8 cellular contexts compared by ENCODE assay signal in genomic region chr10:99630439-99630838, GRCh38. TPM values are rescaled to one million over a fixed set of nuclear protein-coding genes. Genes with fewer than 3 reads are reported as not detected.
DNase-seq lines count a peak whose midpoint lies in the region; ATAC-seq and TF ChIP-seq lines count a peak whose summit lies in the region.

No MANE protein-coding gene starts in this region.

- TF ChIP-seq CTCF in astrocyte of the spinal cord (IDR thresholded peaks at IDR 0.05; ENCODE audit: low read depth, low read length), result peak; percentile 41

- ATAC-seq in HG02885 (IDR thresholded peaks at IDR 0.05; ENCODE audit: poor library complexity, unreplicated experiment) (no peak), HG03280 (IDR thresholded peaks at IDR 0.05; ENCODE audit: unreplicated experiment) (no peak)

- no peak overlapping the region for H3K4me3 ChIP-seq in astrocyte of the spinal cord (ENCODE audit: low read depth, low read length)

- in situ Hi-C loops in astrocyte of the spinal cord (cut with HindIII; ENCODE audit: low sequenced_read_pairs), result no loop called here

- DNase-seq in EH (ENCODE audit: low read depth) (peak; percentile 71), Kasumi-1 (lab: John Stamatoyannopoulos, UW) (peak; percentile 74 to 92), astrocyte of the spinal cord (ENCODE audit: low read depth, low spot score) (peak; percentile 39), mucosa of gallbladder (ENCODE audit: low spot score) (peak; percentile 35), DMS79 treated with DMSO at 0.1 percent for 48 hours (lab: John Stamatoyannopoulos, UW) (no peak)
- DNase-seq in activated CD8-positive, alpha-beta memory T cell treated with anti-CD3 and anti-CD28 coated beads, Interleukin-2, amount 50 U/mL, for 4 hours, result no peak

RNA-seq across cellular contexts. Expression of gene SLC25A28, which starts 10.2 kb away (rescaled TPM):
- total RNA-seq in mucosa of gallbladder, result 42.0 TPM

RNA-seq across cellular contexts. Expression of gene ENTPD7, which starts 28.9 kb away (rescaled TPM):
- total RNA-seq in mucosa of gallbladder, result 14.4 TPM

Comparison
In these comparisons a context has a peak if more than half of its experiments do, and no peak if none do; other contexts are left out.
1. DNase-seq: peak in EH (single experiment), Kasumi-1 (2 of 2), astrocyte of the spinal cord (single experiment) and mucosa of gallbladder (single experiment); none in activated CD8-positive, alpha-beta memory T cell treated with anti-CD3 and anti-CD28 coated beads, Interleukin-2, amount 50 U/mL, for 4 hours (single experiment) and DMS79 treated with DMSO at 0.1 percent for 48 hours (single experiment).